ENCODE assay signal across 22 cellular contexts in the genomic region with DNA sequence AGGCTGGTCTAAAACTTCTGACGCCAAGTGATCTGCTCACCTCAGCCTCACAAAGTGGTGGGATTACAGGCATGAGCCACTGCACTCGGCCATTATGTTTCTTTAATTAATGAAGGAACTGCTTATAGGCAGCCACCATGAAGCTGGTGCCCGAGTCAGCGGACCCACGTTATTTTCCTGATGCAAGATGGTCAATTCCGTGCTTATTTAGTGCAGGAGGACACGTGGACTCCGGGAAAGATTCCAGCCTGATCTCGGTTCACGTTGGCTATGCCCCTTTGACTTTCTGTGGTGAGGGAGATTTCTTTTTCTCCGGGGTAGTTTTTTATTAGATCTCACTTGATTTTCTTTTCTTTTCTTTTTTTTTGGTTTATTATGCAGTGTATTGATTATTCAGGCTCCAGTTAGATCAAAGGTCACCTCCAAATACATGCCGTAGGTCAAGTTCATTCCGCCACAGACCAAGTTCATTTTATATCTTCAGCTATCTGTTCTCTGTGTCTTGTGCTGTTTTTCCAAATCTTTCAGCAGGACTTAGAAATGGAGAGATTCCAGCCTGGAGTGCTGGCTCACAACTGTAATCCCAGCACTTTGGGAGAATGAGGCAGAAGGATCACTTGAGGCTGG. TPM values are rescaled to one million over a fixed set of nuclear protein-coding genes. Genes with fewer than 3 reads are reported as not detected.
A peak's percentile ranks its signal among the peaks of the same experiment; 100 is the strongest.
DNase-seq lines count a peak whose midpoint lies in the region; ATAC-seq and TF ChIP-seq lines count a peak whose summit lies in the region.
"Had no signal": no experiment of that assay in that cellular context is flagged by ENCODE, and none has a peak within 500 bp of the region (broad histone marks: within the 10 kb centered on the region; RNA-seq: fewer than 3 reads in every experiment).

No MANE protein-coding gene starts in this region.

- CTCF ChIA-PET in CD4-positive, alpha-beta memory T cell (lab: Charles Lee; ENCODE audit: partially characterized antibody) = interaction anchor here (2.1 kb wide), 1 partner anchor 8 kb away, joined by 8 read pairs; a partner anchor contains a TSS
- CTCF ChIA-PET in T-cell (lab: Charles Lee) = no interaction called here

- WGBS in right lobe of liver (ENCODE audit: insufficient coverage, low coverage, low lambda C conversion rate, missing lambda C conversion rate) = 39% methylated on average over 12 of the region's 13 CpGs

- H3K4me1 Mint-ChIP-seq in CD4-positive, alpha-beta memory T cell = peaks cover 41 to 79% (median 51%) of the 10 kb centered on the region in 4 donors
- H3K4me1 Mint-ChIP-seq in T-cell = peaks cover 56 to 72% (median 62%) of the 10 kb centered on the region in 3 donors
- H3K4me1 Mint-ChIP-seq in stimulated activated memory B cell treated with anti-CD40 and anti-IgM and Interleukin-4, amounts not matched to agents 10 μg/mL and 1 μg/mL and 100 μg/mL, for 72 hours = peaks cover 90% of the 10 kb centered on the region

- intact Hi-C loops in CD4-positive, alpha-beta memory T cell (cut with micrococcal nuclease) = loop anchor here (10.0 kb wide), 1 partner anchor 47 kb away; no protein-coding TSS in a partner anchor
- intact Hi-C loops in right lobe of liver (cut with DNase I) = no loop called here

- POLR2A ChIA-PET in CD4-positive, alpha-beta memory T cell (lab: Charles Lee; ENCODE audit: partially characterized antibody) = interaction anchor here (2.6 kb wide), 1 partner anchor 8 kb away, joined by 19 read pairs; a partner anchor contains a TSS
- POLR2A ChIA-PET in T-cell (lab: Charles Lee) = interaction anchor here in 1 of 2 donors (0.6 kb wide), 1 partner anchor 110 kb away, joined by 3 read pairs; no protein-coding TSS in a partner anchor

- peak overlapping the region in 2 of 8 donors; percentile 11 to 29 for H3K4me3 Mint-ChIP-seq in CD4-positive, alpha-beta memory T cell
- peak overlapping the region in 1 of 3 donors; percentile 58 for H3K4me3 Mint-ChIP-seq in T-cell
- H3K4me3 Mint-ChIP-seq in stimulated activated memory B cell treated with anti-CD40 and anti-IgM and Interleukin-4, amounts not matched to agents 10 μg/mL and 1 μg/mL and 100 μg/mL, for 72 hours = no peak overlapping the region
- H3K4me3 Mint-ChIP-seq: CD8-positive, alpha-beta T cell; GM23338 had no signal

- H3K9me3 ChIP-seq in CD4-positive, alpha-beta memory T cell (ENCODE audit: control insufficient read depth in 1 of 2, low read length in 2 of 2) = no peaks in the 10 kb centered on the region
- H3K9me3 ChIP-seq in right lobe of liver = no peaks in the 10 kb centered on the region
- H3K9me3 ChIP-seq: SJSA1 had no signal

- H3K4me1 ChIP-seq in CD4-positive, alpha-beta memory T cell (ENCODE audit: insufficient read depth, low read length) = peaks cover 24% of the 10 kb centered on the region
- peaks cover 0 to 31% (median 6%) of the 10 kb centered on the region in 4 donors for H3K4me1 ChIP-seq in right lobe of liver
- H3K4me1 ChIP-seq: SJSA1 had no signal

- no peaks in the 10 kb centered on the region for H3K36me3 ChIP-seq in CD4-positive, alpha-beta memory T cell (ENCODE audit: insufficient read depth, low read length)
- no peaks in the 10 kb centered on the region for H3K36me3 ChIP-seq in right lobe of liver
- H3K36me3 ChIP-seq: SJSA1 had no signal

- H3K9me3 Mint-ChIP-seq in CD4-positive, alpha-beta memory T cell = peaks cover 0 to 2% (median 0%) of the 10 kb centered on the region in 8 donors
- H3K9me3 Mint-ChIP-seq in T-cell = no peaks in the 10 kb centered on the region
- H3K9me3 Mint-ChIP-seq in stimulated activated memory B cell treated with anti-CD40 and anti-IgM and Interleukin-4, amounts not matched to agents 10 μg/mL and 1 μg/mL and 100 μg/mL, for 72 hours = peaks cover 3% of the 10 kb centered on the region
- H3K9me3 Mint-ChIP-seq: CD8-positive, alpha-beta T cell; GM23338 had no signal

- no peaks in the 10 kb centered on the region for H3K27me3 Mint-ChIP-seq in CD4-positive, alpha-beta memory T cell
- no peaks in the 10 kb centered on the region for H3K27me3 Mint-ChIP-seq in T-cell
- no peaks in the 10 kb centered on the region for H3K27me3 Mint-ChIP-seq in stimulated activated memory B cell treated with anti-CD40 and anti-IgM and Interleukin-4, amounts not matched to agents 10 μg/mL and 1 μg/mL and 100 μg/mL, for 72 hours

- TF ChIP-seq POLR2A in right lobe of liver (IDR thresholded peaks at IDR 0.05) = no peak

- no peak overlapping the region for H3K4me3 ChIP-seq in CD4-positive, alpha-beta memory T cell (ENCODE audit: low read length in 2 of 2)
- peak overlapping the region in 1 of 3 donors; percentile 15 for H3K4me3 ChIP-seq in right lobe of liver
- H3K4me3 ChIP-seq: BLaER1, GM23338, SJSA1 had no signal

- TF ChIP-seq CTCF in right lobe of liver (IDR thresholded peaks at IDR 0.05) = no peak

- H3K27ac Mint-ChIP-seq in CD4-positive, alpha-beta memory T cell = peak overlapping the region in 4 of 7 donors; percentile 0 to 62 (median 50)
- H3K27ac Mint-ChIP-seq in T-cell = peak overlapping the region; percentile 47 to 75
- H3K27ac Mint-ChIP-seq in stimulated activated memory B cell treated with anti-CD40 and anti-IgM and Interleukin-4, amounts not matched to agents 10 μg/mL and 1 μg/mL and 100 μg/mL, for 72 hours = peak overlapping the region; percentile 77
- H3K27ac Mint-ChIP-seq: CD8-positive, alpha-beta T cell; GM23338 had no signal

- no peak for ATAC-seq in T-cell (replicated peaks in 1 of 4)
- ATAC-seq in right lobe of liver = peak; percentile 78 to 80 (median 78)
- ATAC-seq in stimulated activated memory B cell treated with anti-CD40 and anti-IgM and Interleukin-4, amounts not matched to agents 10 μg/mL and 1 μg/mL and 100 μg/mL, for 72 hours = no peak
- ATAC-seq: CD8-positive, alpha-beta T cell; GM23338; Right ventricle myocardium inferior had no signal

- H3K36me3 Mint-ChIP-seq in CD4-positive, alpha-beta memory T cell = peaks cover 6 to 11% of the 10 kb centered on the region in 2 donors
- peaks cover 6% of the 10 kb centered on the region for H3K36me3 Mint-ChIP-seq in T-cell
- H3K36me3 Mint-ChIP-seq in stimulated activated memory B cell treated with anti-CD40 and anti-IgM and Interleukin-4, amounts not matched to agents 10 μg/mL and 1 μg/mL and 100 μg/mL, for 72 hours = peaks cover 18% of the 10 kb centered on the region

- no peak for DNase-seq in CD4-positive, alpha-beta memory T cell
- DNase-seq in T-cell (no peak), right lobe of liver (peak; percentile 38 to 86 (median 64)), NCI-H2171 (lab: John Stamatoyannopoulos, UW) (no peak), Ammon's horn (ENCODE audit: low spot score) (no peak), NCI-H146 treated with DMSO at 0.1 percent for 48 hours (lab: John Stamatoyannopoulos, UW; ENCODE audit: unreplicated experiment) (no peak)
- DNase-seq: CD8-positive, alpha-beta T cell; GDM1; HCEC 1CT; IMR-90; MV-4-11; NCI-H1105 treated with DMSO at 0.1 percent for 48 hours; NCI-H1694; NCI-H2081 treated with DMSO at 0.1 percent for 48 hours; NCI-H446; NCI-H526; OCI-M1 had no signal

- no peak overlapping the region for H3K27ac ChIP-seq in CD4-positive, alpha-beta memory T cell (ENCODE audit: low read depth, low read length)
- peak overlapping the region in 2 of 3 donors; percentile 27 to 35 for H3K27ac ChIP-seq in right lobe of liver
- H3K27ac ChIP-seq: BLaER1, SJSA1 had no signal

- H3K27me3 ChIP-seq in CD4-positive, alpha-beta memory T cell (ENCODE audit: insufficient read depth, low read length) = no peaks in the 10 kb centered on the region
- H3K27me3 ChIP-seq in right lobe of liver = no peaks in the 10 kb centered on the region
- H3K27me3 ChIP-seq: BLaER1, SJSA1 had no signal

RNA-seq across cellular contexts. Expression of a gene that starts 8.3 kb away (rescaled TPM):
- total RNA-seq in CD4-positive, alpha-beta memory T cell = 10 to 100 TPM; 21.9 to 22.2 TPM
- 10 to 100 TPM in 1 of 2 donors, 1 to 10 TPM in 1; 5.2 to 17.0 TPM for polyA plus RNA-seq in CD4-positive, alpha-beta memory T cell
- total RNA-seq in T-cell (10 to 100 TPM; 16.8 to 31.3 (median 23.6) TPM), right lobe of liver (10 to 100 TPM in 3 of 6 experiments, 1 to 10 TPM in 3; 5.3 to 10.8 (median 9.5) TPM)

Comparison
In these comparisons a context has a peak if more than half of its experiments do, and no peak if none do; other contexts are left out.
1. DNase-seq: peak in right lobe of liver (3 of 3); none in CD4-positive, alpha-beta memory T cell (0 of 5), T-cell (0 of 34), NCI-H2171 (single experiment), Ammon's horn (single experiment) and NCI-H146 treated with DMSO at 0.1 percent for 48 hours (single experiment).
2. ATAC-seq: peak in right lobe of liver (4 of 4); none in T-cell (0 of 4) and stimulated activated memory B cell treated with anti-CD40 and anti-IgM and Interleukin-4, amounts not matched to agents 10 μg/mL and 1 μg/mL and 100 μg/mL, for 72 hours (single experiment).
3. Peak in every context shown above with its lines, with median percentiles within 50 percentile points of each other: H3K27ac Mint-ChIP-seq.